8 cellular contexts compared by ENCODE assay signal in genomic region chr21:38806153-38806941, GRCh38. TPM values are rescaled to one million over a fixed set of nuclear protein-coding genes. Genes with fewer than 3 reads are reported as not detected.
DNase-seq lines count a peak whose midpoint lies in the region; ATAC-seq and TF ChIP-seq lines count a peak whose summit lies in the region.

No MANE protein-coding gene starts in this region.

- H3K27ac ChIP-seq in subcutaneous abdominal adipose tissue (ENCODE audit: low read depth, low read length): peak overlapping the region; percentile 81

- H3K4me1 Mint-ChIP-seq in chondrocyte (ENCODE audit: low read depth) (peaks cover 33% of the 10 kb centered on the region), memory B cell (peaks cover 10% of the 10 kb centered on the region)

- peaks cover 0 to 40% (median 24%) of the 10 kb centered on the region in 5 donors for H3K4me1 ChIP-seq in subcutaneous abdominal adipose tissue (ENCODE audit: control insufficient read depth in 5 of 5, insufficient read depth in 5 of 5, low read length in 5 of 5)

- peak overlapping the region; percentile 12 to 92 (median 84) for H3K9ac ChIP-seq in subcutaneous abdominal adipose tissue (ENCODE audit: low read length in 5 of 5)

- H3K36me3 Mint-ChIP-seq in chondrocyte (ENCODE audit: low read depth) (peaks cover 6% of the 10 kb centered on the region), memory B cell (no peaks in the 10 kb centered on the region)

- H3K36me3 ChIP-seq in subcutaneous abdominal adipose tissue (ENCODE audit: control insufficient read depth in 5 of 5, insufficient read depth in 5 of 5, low read length in 5 of 5): peaks cover 0 to 16% (median 6%) of the 10 kb centered on the region in 5 donors

- peak; percentile 57 for TF ChIP-seq CTCF in chondrocyte (IDR thresholded peaks at IDR 0.05)

- H3K27me3 ChIP-seq in subcutaneous abdominal adipose tissue (ENCODE audit: control insufficient read depth in 5 of 5, insufficient read depth in 4 of 5, low read length in 5 of 5): no peaks in the 10 kb centered on the region

- H3K4me3 ChIP-seq in subcutaneous abdominal adipose tissue (ENCODE audit: low read depth in 1 of 5, low read length in 5 of 5): peak overlapping the region; percentile 68 to 85 (median 75)

- DNase-seq in NCI-H748 (lab: John Stamatoyannopoulos, UW; ENCODE audit: unreplicated experiment): peak; percentile 54
- DNase-seq in NCI-H748 treated with DMSO at 0.1 percent for 48 hours (lab: John Stamatoyannopoulos, UW): no peak
- peak; percentile 49 for DNase-seq in UCSD-AML1 (lab: John Stamatoyannopoulos, UW; ENCODE audit: unreplicated experiment)
- no peak for DNase-seq in chondrocyte (ENCODE audit: low spot score)
- DNase-seq in memory B cell (ENCODE audit: low spot score in 2 of 2): peak in 1 of 2 donors; percentile 23
- DNase-seq in NCI-H774 (lab: John Stamatoyannopoulos, UW): no peak

- H3K9me3 Mint-ChIP-seq in chondrocyte (ENCODE audit: low read depth) (no peaks in the 10 kb centered on the region), memory B cell (no peaks in the 10 kb centered on the region)

- H3K27me3 Mint-ChIP-seq in chondrocyte (ENCODE audit: low read depth): no peaks in the 10 kb centered on the region
- peaks cover 4% of the 10 kb centered on the region for H3K27me3 Mint-ChIP-seq in memory B cell

- H3K4me3 Mint-ChIP-seq in chondrocyte (ENCODE audit: unreplicated experiment) (peak overlapping the region; percentile 77), memory B cell (peak overlapping the region; percentile 75)

- H3K27ac Mint-ChIP-seq in chondrocyte (ENCODE audit: unreplicated experiment): peak overlapping the region; percentile 1
- no peak overlapping the region for H3K27ac Mint-ChIP-seq in memory B cell

- no peaks in the 10 kb centered on the region for H3K9me3 ChIP-seq in subcutaneous abdominal adipose tissue (ENCODE audit: control insufficient read depth in 5 of 5, low read length in 5 of 5)

- peak; percentile 37 for ATAC-seq in HG03135 (IDR thresholded peaks at IDR 0.05; ENCODE audit: unreplicated experiment)
- peak; percentile 51 for ATAC-seq in memory B cell (ENCODE audit: low read depth)

RNA-seq across cellular contexts. Expression of gene ETS2, which starts 0.6 kb away (rescaled TPM):
- 12.0 to 14.2 TPM (median 13.6 TPM) in 3 replicates for total RNA-seq in chondrocyte

Comparison
In these comparisons a context has a peak if more than half of its experiments do, and no peak if none do; other contexts are left out.
1. DNase-seq: peak in NCI-H748 (single experiment) and UCSD-AML1 (single experiment); none in NCI-H748 treated with DMSO at 0.1 percent for 48 hours (single experiment), chondrocyte (single experiment) and NCI-H774 (single experiment).